ENCODE assay signal across 8 cellular contexts in the genomic region with DNA sequence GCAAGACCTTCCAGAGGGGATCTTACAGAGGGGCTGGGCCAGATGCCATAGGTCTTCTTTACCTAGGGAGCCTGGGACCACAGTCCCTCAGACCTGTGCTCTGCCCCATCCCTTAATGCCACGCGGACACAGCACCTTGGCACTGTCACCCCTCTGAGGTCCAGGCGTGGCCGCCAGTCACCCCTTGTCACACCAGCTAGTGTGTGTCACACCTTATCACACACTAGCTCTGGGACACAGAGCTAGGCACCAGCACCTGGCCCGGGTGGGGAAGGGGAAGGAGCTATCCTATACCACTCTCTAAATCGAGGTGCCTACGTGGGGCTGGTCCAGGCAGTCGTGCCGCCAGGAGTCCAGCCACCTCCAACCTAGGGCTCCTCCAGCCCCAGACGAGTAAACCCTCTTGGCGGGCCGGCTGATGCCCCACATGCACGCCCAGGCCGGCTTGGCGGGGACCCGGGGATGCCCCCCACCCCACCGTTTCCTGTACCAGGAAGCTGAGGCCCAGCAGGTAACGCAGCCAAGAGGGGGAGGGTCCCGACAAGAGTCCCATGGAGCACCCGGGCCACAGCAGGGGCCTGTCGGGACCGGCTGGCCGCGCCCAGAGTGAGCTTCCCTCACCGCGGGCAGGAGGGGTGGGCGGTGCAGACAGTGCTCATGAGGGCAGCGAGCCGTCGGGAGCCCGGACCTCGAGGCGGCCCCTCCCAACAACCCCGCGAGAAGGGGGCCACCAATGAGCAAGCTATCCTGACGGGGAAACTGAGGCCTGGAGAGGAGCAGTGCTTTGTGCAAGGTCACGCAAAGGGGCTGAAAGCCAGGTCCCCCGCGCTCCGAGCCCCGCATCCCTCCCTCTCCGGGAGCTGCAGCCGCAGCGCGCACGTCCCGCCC. TPM values are rescaled to one million over a fixed set of nuclear protein-coding genes. Genes with fewer than 3 reads are reported as not detected.
DNase-seq lines count a peak whose midpoint lies in the region; FAIRE-seq and TF ChIP-seq lines count a peak whose summit lies in the region.

No MANE protein-coding gene starts in this region.

- no peak for FAIRE-seq in keratinocyte (lab: Jason Lieb, UNC)

- H3K9me2 ChIP-seq in GM23248 (ENCODE audit: insufficient read depth), result no peaks in the 10 kb centered on the region

- H3K27ac Mint-ChIP-seq in CD14-positive monocyte, result peak overlapping the region in 2 of 7 donors; percentile 35 to 68

- H3K27me3 Mint-ChIP-seq in CD14-positive monocyte (ENCODE audit: low read depth in 3 of 3), result peaks cover 2 to 11% (median 6%) of the 10 kb centered on the region in 3 donors

- H3K9me3 Mint-ChIP-seq in CD14-positive monocyte, result no peaks in the 10 kb centered on the region

- H3F3A ChIP-seq in GM23248 (ENCODE audit: insufficient read depth), result peaks cover 15% of the 10 kb centered on the region; the same call in 1 of the 2 replicates

- intact Hi-C loops in CD14-positive monocyte (cut with micrococcal nuclease), result no loop called here

- peaks cover 45% of the 10 kb centered on the region for H3K4me1 Mint-ChIP-seq in CD14-positive monocyte

- H3K4me1 ChIP-seq in GM23248 (ENCODE audit: insufficient read depth) (no peaks in the 10 kb centered on the region), SJCRH30 (peaks cover 16% of the 10 kb centered on the region), keratinocyte (ENCODE audit: control insufficient read depth, extremely low read depth, insufficient read depth, low read length) (peaks cover 30% of the 10 kb centered on the region)

- H3K36me3 ChIP-seq in GM23248 (ENCODE audit: low read depth), result no peaks in the 10 kb centered on the region
- no peaks in the 10 kb centered on the region for H3K36me3 ChIP-seq in SJCRH30
- no peaks in the 10 kb centered on the region for H3K36me3 ChIP-seq in brain microvascular endothelial cell (replicated peaks)
- no peaks in the 10 kb centered on the region for H3K36me3 ChIP-seq in keratinocyte (ENCODE audit: control insufficient read depth in 2 of 2, extremely low read depth in 1 of 2, insufficient read depth in 2 of 2, low read length in 2 of 2)

- peaks cover 4 to 16% of the 10 kb centered on the region in 2 donors for H3K36me3 Mint-ChIP-seq in CD14-positive monocyte

- H2AFZ ChIP-seq in GM23248 (peak overlapping the region; percentile 72), keratinocyte (ENCODE audit: control insufficient read depth, low read length) (peak overlapping the region; percentile 48)

- no peaks in the 10 kb centered on the region for H3K9me3 ChIP-seq in GM23248 (ENCODE audit: low read depth)
- H3K9me3 ChIP-seq in SJCRH30 (replicated peaks), result no peaks in the 10 kb centered on the region
- H3K9me3 ChIP-seq in keratinocyte (ENCODE audit: control insufficient read depth, low read depth, low read length), result no peaks in the 10 kb centered on the region

- H3K4me3 ChIP-seq in GM23248 (peak overlapping the region; percentile 80), SJCRH30 (peak overlapping the region; percentile 64), brain microvascular endothelial cell (ENCODE audit: low read depth, low read length) (peak overlapping the region; percentile 51), keratinocyte (ENCODE audit: control insufficient read depth in 2 of 3, extremely low read depth in 1 of 3, insufficient read depth in 2 of 3, low read depth in 1 of 3, low read length in 3 of 3) (peak overlapping the region; percentile 63 to 81 (median 79))

- dilution Hi-C loops in keratinocyte (cut with MboI; ENCODE audit: extremely low pct_ligation_motif_present, low sequenced_read_pairs), result no loop called here

- DNase-seq in CD14-positive monocyte (ENCODE audit: low spot score) (no peak), GM23248 (peak; percentile 39), SJCRH30 (no peak), brain microvascular endothelial cell (no peak), keratinocyte (ENCODE audit: low read depth, low spot score) (no peak), HCEC 1CT (no peak), NCI-H1694 treated with DMSO at 0.1 percent for 48 hours (lab: John Stamatoyannopoulos, UW) (no peak)
- peak; percentile 9 for DNase-seq in stimulated activated CD4-positive, alpha-beta T cell treated with anti-CD3 and anti-CD28 coated beads, Interleukin-4, amount 100 ng/mL, for 24 hours

- H3K9me1 ChIP-seq in keratinocyte (ENCODE audit: control insufficient read depth, extremely low read depth, insufficient read depth, low read length), result peaks cover 3% of the 10 kb centered on the region

- H3K79me2 ChIP-seq in GM23248 (ENCODE audit: insufficient read depth) (no peaks in the 10 kb centered on the region), keratinocyte (ENCODE audit: control insufficient read depth, insufficient read depth, low read length) (peaks cover 49% of the 10 kb centered on the region)

- in situ Hi-C loops in GM23248 (cut with MboI), result no loop called here
- in situ Hi-C loops in brain microvascular endothelial cell (cut with HindIII; ENCODE audit: low pct_ligation_motif_present, low sequenced_read_pairs), result no loop called here

- H4K20me1 ChIP-seq in GM23248 (ENCODE audit: insufficient read depth), result no peaks in the 10 kb centered on the region
- no peaks in the 10 kb centered on the region for H4K20me1 ChIP-seq in keratinocyte (ENCODE audit: control insufficient read depth, extremely low read depth, insufficient read depth, low read length)

- H3K4me2 ChIP-seq in GM23248 (ENCODE audit: unreplicated experiment), result peak overlapping the region; percentile 51
- peak overlapping the region; percentile 87 for H3K4me2 ChIP-seq in keratinocyte (ENCODE audit: control insufficient read depth, extremely low read depth, insufficient read depth, low read depth, low read length)

- peak overlapping the region; percentile 82 to 90 for H3K4me3 Mint-ChIP-seq in CD14-positive monocyte

- TF ChIP-seq CTCF in CD14-positive monocyte (IDR thresholded peaks at IDR 0.05) (no peak), brain microvascular endothelial cell (IDR thresholded peaks at IDR 0.05; ENCODE audit: low read depth, low read length, missing control alignments) (no peak), keratinocyte (optimal IDR thresholded peaks at IDR 0.05 in 1 of 3, IDR thresholded peaks at IDR 0.05 in 1 of 3, conservative IDR thresholded peaks at IDR 0.05 in 1 of 3; ENCODE audit: extremely low read depth in 1 of 3, insufficient read depth in 2 of 3, low read length in 3 of 3) (no peak)

- H3K27me3 ChIP-seq in GM23248 (replicated peaks; ENCODE audit: insufficient read depth) (no peaks in the 10 kb centered on the region), SJCRH30 (no peaks in the 10 kb centered on the region), brain microvascular endothelial cell (replicated peaks) (no peaks in the 10 kb centered on the region), keratinocyte (ENCODE audit: control insufficient read depth, extremely low read depth, insufficient read depth, low read length) (no peaks in the 10 kb centered on the region)

- H3K27ac ChIP-seq in GM23248, result no peak overlapping the region
- no peak overlapping the region for H3K27ac ChIP-seq in SJCRH30
- H3K27ac ChIP-seq in brain microvascular endothelial cell, result no peak overlapping the region
- H3K27ac ChIP-seq in keratinocyte (ENCODE audit: control insufficient read depth, insufficient read depth, low read length), result peak overlapping the region; percentile 89

- H3K9ac ChIP-seq in GM23248, result no peak overlapping the region
- peak overlapping the region; percentile 91 for H3K9ac ChIP-seq in keratinocyte (ENCODE audit: control insufficient read depth, extremely low read depth, insufficient read depth, low read length)

- WGBS in GM23248 (ENCODE audit: low coverage in 1 of 2, low lambda C conversion rate in 2 of 2, missing lambda C conversion rate in 2 of 2), 2 experiments, result 22% methylated on average over 39 to 41 of the region's 47 CpGs

RNA-seq across cellular contexts. Expression of gene CORO2A, which starts 0.6 kb away (rescaled TPM):
- 1 to 10 TPM; 2.1 to 3.5 TPM for polyA plus RNA-seq in CD14-positive monocyte
- total RNA-seq in GM23248 (2014; rRNA removed; shearing (Covaris generic)), result 0.86 and 1.5 TPM in 2 replicates
- polyA plus RNA-seq in GM23248 (2016; fragmentation: Nextera tagmentation; extraction: Ambion mirVana), result 1.3 and 1.5 TPM in 2 replicates
- 0.55 and 0.61 TPM in 2 replicates for total RNA-seq in SJCRH30 (2014; rRNA removed; shearing (Covaris generic))
- polyA plus RNA-seq in keratinocyte, result 30.9 to 45.2 TPM (median 31.7 TPM) in 3 replicates
- polyA plus RNA-seq in keratinocyte (2011; ENCODE audit: low read depth), result 9.8 TPM
- 33.2 and 34.5 TPM in 2 replicates for polyA plus RNA-seq in keratinocyte (2011; cell fraction: cytosol; rRNA removed)
- polyA plus RNA-seq in keratinocyte (2011; cell fraction: nucleus; rRNA removed), result 35.1 and 38.7 TPM in 2 replicates
- 17.9 and 33.7 TPM in 2 replicates for polyA plus RNA-seq in keratinocyte (2012; ENCODE audit: low replicate concordance)
- polyA minus RNA-seq in keratinocyte, result 49.6 to 65.0 TPM (median 51.0 TPM) in 3 replicates
- polyA minus RNA-seq in keratinocyte (2011; cell fraction: cytosol; rRNA and poly(A)+ RNA removed), result 38.0 TPM
- 23.0 and 30.8 TPM in 2 replicates for polyA minus RNA-seq in keratinocyte (2011; cell fraction: nucleus; rRNA and poly(A)+ RNA removed)

Comparison
In these comparisons a context has a peak if more than half of its experiments do, and no peak if none do; other contexts are left out.
1. DNase-seq: peak in GM23248 (single experiment) and stimulated activated CD4-positive, alpha-beta T cell treated with anti-CD3 and anti-CD28 coated beads, Interleukin-4, amount 100 ng/mL, for 24 hours (single experiment); none in CD14-positive monocyte (single experiment), SJCRH30 (0 of 2), brain microvascular endothelial cell (single experiment), keratinocyte (single experiment), HCEC 1CT (single experiment) and NCI-H1694 treated with DMSO at 0.1 percent for 48 hours (single experiment).
2. Peak in every context shown above with its lines, with median percentiles within 50 percentile points of each other: H3K4me3 ChIP-seq.